22 cellular contexts compared by ENCODE assay signal in the genomic region with DNA sequence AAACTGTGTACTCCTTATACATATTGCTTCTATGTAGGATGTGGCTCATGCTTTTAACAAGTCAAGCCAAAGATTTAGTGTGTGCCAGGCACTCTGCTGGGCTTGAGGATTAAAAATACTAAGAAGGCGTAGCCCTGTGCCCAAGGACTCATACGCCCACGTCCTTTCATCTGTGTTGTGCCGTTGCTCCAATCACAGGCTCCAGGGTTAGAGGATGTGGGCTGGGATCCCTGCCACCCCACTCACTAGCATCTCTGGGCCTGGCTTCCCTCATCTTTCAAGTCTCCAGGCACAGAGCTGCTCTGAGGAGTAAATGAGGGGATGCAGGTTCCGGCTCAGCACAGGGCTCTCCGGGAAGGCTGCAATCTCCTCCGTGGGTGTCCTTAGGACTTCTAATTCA.
"Had no signal": no experiment of that assay in that cellular context is flagged by ENCODE, and none has a peak within 500 bp of the region (broad histone marks: within the 10 kb centered on the region; RNA-seq: fewer than 3 reads in every experiment).

No MANE protein-coding gene starts in this region.

- H3K4me3 ChIP-seq: body of pancreas, colonic mucosa, lung, stomach, thoracic aorta had no signal

- H3K4me1 ChIP-seq: body of pancreas, colonic mucosa, stomach had no signal

- H3K27ac ChIP-seq: body of pancreas, colonic mucosa, epithelial cell of prostate, stomach, thoracic aorta had no signal

- ATAC-seq: activated CD8-positive, alpha-beta memory T cell treated with anti-CD3 and anti-CD28 coated beads, Interleukin-2, amount 10 ng/mL, durations not matched to agents 7 days and 5 days; body of pancreas; left lobe of liver; right cardiac atrium had no signal

- H3K9me3 ChIP-seq: colonic mucosa had no signal

- DNase-seq: activated CD4-positive, alpha-beta memory T cell treated with anti-CD3 and anti-CD28 coated beads, Interleukin-2, amount 10 ng/mL, durations not matched to agents 7 days and 5 days; activated CD4-positive, alpha-beta T cell treated with anti-CD3 and anti-CD28 coated beads for 48 hours; activated CD4-positive, CD25-positive, alpha-beta regulatory T cell; activated CD8-positive, alpha-beta memory T cell treated with anti-CD3 and anti-CD28 coated beads, Interleukin-2, amount 10 ng/mL, durations not matched to agents 7 days and 5 days; activated naive CD4-positive, alpha-beta T cell treated with Interleukin-2 at 50 U/mL for 16 hours; body of pancreas; central memory CD4-positive, alpha-beta T cell; colonic mucosa; endodermal cell; foreskin melanocyte; glutamatergic neuron; hypothalamus; midbrain; right cardiac atrium; small intestine; stimulated activated CD4-positive, alpha-beta T cell treated with anti-CD3 and anti-CD28 coated beads, Interleukin-4, amount 100 ng/mL, for 1 hour; stomach; T1000 had no signal

- H3K27me3 ChIP-seq: body of pancreas, colonic mucosa, stomach had no signal

- H3K36me3 ChIP-seq: colonic mucosa, stomach, thoracic aorta had no signal
